8 cellular contexts compared by ENCODE assay signal in the genomic region with DNA sequence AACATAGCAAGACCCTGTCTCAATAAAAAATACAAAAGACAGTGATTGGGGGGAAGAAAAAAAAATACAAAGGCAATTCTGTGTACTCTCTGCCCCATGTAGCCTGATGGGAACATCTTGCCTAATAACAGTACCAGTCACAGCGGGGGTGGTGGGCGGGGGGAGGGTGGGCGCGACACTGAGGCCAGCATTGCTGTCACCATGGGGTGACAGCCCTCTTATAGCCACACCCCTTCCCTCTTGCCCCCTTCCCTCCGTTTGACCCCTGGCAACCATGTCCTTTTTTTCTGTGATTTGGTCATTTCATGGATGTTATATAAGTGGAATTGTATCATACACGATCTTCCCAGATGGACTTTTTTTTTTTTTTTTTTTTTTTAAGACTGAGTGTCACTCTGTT.
"Had no signal": no experiment of that assay in that cellular context is flagged by ENCODE, and none has a peak within 500 bp of the region (broad histone marks: within the 10 kb centered on the region; RNA-seq: fewer than 3 reads in every experiment).

No MANE protein-coding gene starts in this region.

- H3K27me3 ChIP-seq: colonic mucosa, hepatocyte, uterus had no signal

- H3K9me3 ChIP-seq: colonic mucosa, gastrocnemius medialis, spleen, thoracic aorta, uterus had no signal

- H3K4me1 ChIP-seq: colonic mucosa, gastrocnemius medialis, parathyroid adenoma, uterus had no signal

- H3K27ac ChIP-seq: colonic mucosa, gastrocnemius medialis, hepatocyte, parathyroid adenoma, spleen, thoracic aorta, uterus had no signal

- H3K4me3 ChIP-seq: colonic mucosa, gastrocnemius medialis, hepatocyte, spleen, thoracic aorta, uterus had no signal

- DNase-seq: activated B cell treated with CpG ODN at 0.5 μM for 24 hours had no signal

- H3K4me2 ChIP-seq: hepatocyte had no signal

- H3K36me3 ChIP-seq: colonic mucosa, gastrocnemius medialis, spleen, thoracic aorta, uterus had no signal
